ENCODE assay signal across 18 cellular contexts in the genomic region with DNA sequence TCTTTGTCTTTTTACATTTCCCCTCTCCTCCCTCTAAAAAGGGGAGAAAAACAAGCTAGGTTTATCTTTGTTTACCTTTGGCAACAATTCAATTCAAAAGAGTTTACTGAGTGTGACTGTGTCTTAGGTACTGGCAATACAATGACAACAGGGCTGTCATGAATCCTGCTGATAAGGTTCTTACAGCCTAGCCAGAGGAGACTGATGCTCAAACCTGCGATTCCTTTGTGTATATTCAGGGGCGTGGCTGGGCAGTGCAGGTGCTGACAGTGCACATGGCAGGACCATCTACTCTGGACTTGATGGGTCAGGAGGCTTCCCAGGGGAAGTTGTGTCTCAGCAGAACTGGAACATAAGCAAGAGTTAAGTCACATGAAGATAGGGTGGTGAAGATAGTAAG.
"Had no signal": no experiment of that assay in that cellular context is flagged by ENCODE, and none has a peak within 500 bp of the region (broad histone marks: within the 10 kb centered on the region; RNA-seq: fewer than 3 reads in every experiment).

No MANE protein-coding gene starts in this region.

- ATAC-seq: activated CD8-positive, alpha-beta memory T cell treated with anti-CD3 and anti-CD28 coated beads, Interleukin-2, amount 10 ng/mL, durations not matched to agents 7 days and 5 days; activated naive CD4-positive, alpha-beta T cell treated with anti-CD3 and anti-CD28 coated beads, Interleukin-2, amount 50 U/mL, for 72 hours; mucosa of descending colon; natural killer cell treated with Interleukin-12 subunit alpha and Interleukin-12 subunit beta and Interleukin-15 and Interleukin-18, amount 100 ng/mL, for 72 hours had no signal

- H3K4me3 ChIP-seq: esophagus squamous epithelium, mucosa of descending colon, sigmoid colon had no signal

- H3K9me3 Mint-ChIP-seq: activated naive CD4-positive, alpha-beta T cell treated with anti-CD3 and anti-CD28 coated beads, Interleukin-2, amount 50 U/mL, for 72 hours; activated T-cell treated with anti-CD3 and anti-CD28 coated beads, Interleukin-2, amount 50 U/mL, for 24 hours; natural killer cell treated with Interleukin-12 subunit alpha and Interleukin-12 subunit beta and Interleukin-15 and Interleukin-18, amount 100 ng/mL, for 72 hours; T-helper 2 cell treated with Interferon-gamma antibody and Interleukin-4, amounts not matched to agents 5 μg/mL and 100 μg/mL, for 36 hours; type B pancreatic cell had no signal

- H3K27me3 Mint-ChIP-seq: activated CD8-positive, alpha-beta memory T cell treated with anti-CD3 and anti-CD28 coated beads, Interleukin-2, amount 10 ng/mL, durations not matched to agents 7 days and 5 days; activated T-cell treated with anti-CD3 and anti-CD28 coated beads, Interleukin-2, amount 50 U/mL, for 24 hours had no signal

- H3K9me3 ChIP-seq: esophagus squamous epithelium, mucosa of descending colon, sigmoid colon had no signal

- H3K36me3 ChIP-seq: brain microvascular endothelial cell, esophagus squamous epithelium, sigmoid colon had no signal

- H3K4me1 ChIP-seq: esophagus squamous epithelium, sigmoid colon had no signal

- H3K36me3 Mint-ChIP-seq: natural killer cell treated with Interleukin-12 subunit alpha and Interleukin-12 subunit beta and Interleukin-15 and Interleukin-18, amount 100 ng/mL, for 72 hours; type B pancreatic cell had no signal

- DNase-seq: activated CD4-positive, alpha-beta T cell treated with anti-CD3 and anti-CD28 coated beads for 1 hour; activated CD4-positive, alpha-beta T cell treated with anti-CD3 and anti-CD28 coated beads, Interleukin-2, amount 50 U/mL, for 48 hours; activated CD8-positive, alpha-beta memory T cell treated with anti-CD3 and anti-CD28 coated beads, Interleukin-2, amount 10 ng/mL, durations not matched to agents 7 days and 5 days; activated effector memory CD4-positive, alpha-beta T cell treated with Interleukin-2 at 50 U/mL for 16 hours; activated T-cell treated with anti-CD3 and anti-CD28 coated beads, Interleukin-2, amount 50 U/mL, for 24 hours; brain microvascular endothelial cell; dorsolateral prefrontal cortex; esophagus squamous epithelium; foreskin fibroblast; glutamatergic neuron; mucosa of descending colon; sigmoid colon; stimulated activated CD4-positive, alpha-beta T cell treated with anti-CD3 and anti-CD28 coated beads, Interleukin-2, amount 100 ng/mL, for 48 hours; stimulated activated naive CD4-positive, alpha-beta T cell treated with Interleukin-2 at 50 U/mL for 16 hours had no signal

- H3K27ac ChIP-seq: brain microvascular endothelial cell, esophagus squamous epithelium, sigmoid colon had no signal

- H3K27ac Mint-ChIP-seq: activated CD8-positive, alpha-beta memory T cell treated with anti-CD3 and anti-CD28 coated beads, Interleukin-2, amount 10 ng/mL, durations not matched to agents 7 days and 5 days; activated naive CD4-positive, alpha-beta T cell treated with anti-CD3 and anti-CD28 coated beads, Interleukin-2, amount 50 U/mL, for 72 hours; activated T-cell treated with anti-CD3 and anti-CD28 coated beads, Interleukin-2, amount 50 U/mL, for 24 hours; natural killer cell treated with Interleukin-12 subunit alpha and Interleukin-12 subunit beta and Interleukin-15 and Interleukin-18, amount 100 ng/mL, for 72 hours; T-helper 2 cell treated with Interferon-gamma antibody and Interleukin-4, amounts not matched to agents 5 μg/mL and 100 μg/mL, for 36 hours; type B pancreatic cell had no signal

- H3K27me3 ChIP-seq: brain microvascular endothelial cell, dorsolateral prefrontal cortex, esophagus squamous epithelium, sigmoid colon had no signal

- H3K4me3 Mint-ChIP-seq: activated CD8-positive, alpha-beta memory T cell treated with anti-CD3 and anti-CD28 coated beads, Interleukin-2, amount 10 ng/mL, durations not matched to agents 7 days and 5 days; activated T-cell treated with anti-CD3 and anti-CD28 coated beads, Interleukin-2, amount 50 U/mL, for 24 hours; natural killer cell treated with Interleukin-12 subunit alpha and Interleukin-12 subunit beta and Interleukin-15 and Interleukin-18, amount 100 ng/mL, for 72 hours; T-helper 2 cell treated with Interferon-gamma antibody and Interleukin-4, amounts not matched to agents 5 μg/mL and 100 μg/mL, for 36 hours; type B pancreatic cell had no signal
